ENCODE assay signal across 1 cellular context in the genomic region with DNA sequence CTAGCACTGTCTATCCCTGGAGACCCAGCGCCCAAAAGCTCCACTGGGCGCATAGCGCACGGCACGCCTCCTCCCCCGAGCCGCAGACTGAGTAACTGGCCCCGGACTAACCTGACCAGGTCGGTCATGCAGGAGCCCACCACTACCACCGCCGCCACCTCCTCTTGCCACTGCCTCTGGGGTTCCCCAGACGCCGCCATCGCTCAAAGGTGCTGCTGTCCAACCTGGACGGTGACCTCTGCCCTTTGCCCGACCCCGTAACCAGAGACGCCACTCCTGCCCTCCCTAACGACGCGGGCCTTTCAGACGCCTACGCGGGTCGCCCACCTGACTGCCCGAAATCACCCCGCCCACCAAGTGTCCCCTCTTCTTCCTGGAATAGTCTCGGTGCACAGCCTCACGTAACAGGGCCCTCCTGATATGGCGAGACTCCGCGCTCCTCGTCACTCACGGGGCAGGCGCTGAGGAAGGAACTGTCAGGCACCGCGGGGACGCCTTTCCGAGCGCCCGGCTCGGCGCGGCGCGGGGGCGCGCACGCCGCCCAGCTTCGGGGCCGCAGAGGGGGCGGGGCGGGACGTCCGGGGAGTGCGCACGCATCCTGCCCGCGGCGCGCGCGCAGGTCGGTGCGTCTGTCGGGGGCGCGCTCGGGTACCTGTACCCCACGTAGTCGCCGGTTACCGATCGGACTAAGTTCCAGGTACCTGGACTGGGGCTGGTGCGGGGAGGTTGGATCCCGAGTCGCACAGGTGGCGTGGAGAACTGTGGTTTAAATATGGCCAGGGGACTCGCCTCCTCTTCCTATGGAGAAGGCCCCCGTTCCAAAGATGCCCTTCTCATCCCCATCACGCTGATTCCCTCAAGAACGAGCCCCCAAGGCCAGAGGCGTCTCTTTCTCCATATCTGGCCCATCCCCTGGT.
TF ChIP-seq lines count a peak whose summit lies in the region.

Gene BABAM2, plus strand, starts transcription at position 584 of the 917 bp plus-strand sequence. CDS start 3,828 bp downstream, outside the sequence.
Gene RBKS, minus strand, starts transcription at position 242 of the 917 bp plus-strand sequence. Its CDS starts 42 bp downstream, at position 200.

TF ChIP-seq in HCT116, 20 proteins besides CTCF, POLR2A, EP300 and RAD21 (continued from another document):
- no peak for TF ChIP-seq ZFX (IDR thresholded peaks at IDR 0.05)
- peak; percentile 72; the same call in 1 of the 2 replicates for TF ChIP-seq CBX3 (IDR thresholded peaks at IDR 0.05; ENCODE audit: low read depth)
- TF ChIP-seq TCF7L2 (IDR thresholded peaks at IDR 0.05; ENCODE audit: borderline replicate concordance, extremely low read depth, insufficient read depth, insufficient read length): peak; percentile 76
- no peak for TF ChIP-seq EZH2 (IDR thresholded peaks at IDR 0.05)
- TF ChIP-seq CEBPB (IDR thresholded peaks at IDR 0.05; ENCODE audit: low read depth): no peak
- peak; percentile 12 for TF ChIP-seq ZBTB33 (IDR thresholded peaks at IDR 0.05; ENCODE audit: extremely low read depth, insufficient replicate concordance, low read length)
- TF ChIP-seq, protein P1, sequence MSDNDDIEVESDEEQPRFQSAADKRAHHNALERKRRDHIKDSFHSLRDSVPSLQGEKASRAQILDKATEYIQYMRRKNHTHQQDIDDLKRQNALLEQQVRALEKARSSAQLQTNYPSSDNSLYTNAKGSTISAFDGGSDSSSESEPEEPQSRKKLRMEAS (IDR thresholded peaks at IDR 0.05): peak; percentile 75
- peak; percentile 90 for TF ChIP-seq POLR2AphosphoS5 (IDR thresholded peaks at IDR 0.05; ENCODE audit: low read depth, low read length)
- TF ChIP-seq, protein P2, sequence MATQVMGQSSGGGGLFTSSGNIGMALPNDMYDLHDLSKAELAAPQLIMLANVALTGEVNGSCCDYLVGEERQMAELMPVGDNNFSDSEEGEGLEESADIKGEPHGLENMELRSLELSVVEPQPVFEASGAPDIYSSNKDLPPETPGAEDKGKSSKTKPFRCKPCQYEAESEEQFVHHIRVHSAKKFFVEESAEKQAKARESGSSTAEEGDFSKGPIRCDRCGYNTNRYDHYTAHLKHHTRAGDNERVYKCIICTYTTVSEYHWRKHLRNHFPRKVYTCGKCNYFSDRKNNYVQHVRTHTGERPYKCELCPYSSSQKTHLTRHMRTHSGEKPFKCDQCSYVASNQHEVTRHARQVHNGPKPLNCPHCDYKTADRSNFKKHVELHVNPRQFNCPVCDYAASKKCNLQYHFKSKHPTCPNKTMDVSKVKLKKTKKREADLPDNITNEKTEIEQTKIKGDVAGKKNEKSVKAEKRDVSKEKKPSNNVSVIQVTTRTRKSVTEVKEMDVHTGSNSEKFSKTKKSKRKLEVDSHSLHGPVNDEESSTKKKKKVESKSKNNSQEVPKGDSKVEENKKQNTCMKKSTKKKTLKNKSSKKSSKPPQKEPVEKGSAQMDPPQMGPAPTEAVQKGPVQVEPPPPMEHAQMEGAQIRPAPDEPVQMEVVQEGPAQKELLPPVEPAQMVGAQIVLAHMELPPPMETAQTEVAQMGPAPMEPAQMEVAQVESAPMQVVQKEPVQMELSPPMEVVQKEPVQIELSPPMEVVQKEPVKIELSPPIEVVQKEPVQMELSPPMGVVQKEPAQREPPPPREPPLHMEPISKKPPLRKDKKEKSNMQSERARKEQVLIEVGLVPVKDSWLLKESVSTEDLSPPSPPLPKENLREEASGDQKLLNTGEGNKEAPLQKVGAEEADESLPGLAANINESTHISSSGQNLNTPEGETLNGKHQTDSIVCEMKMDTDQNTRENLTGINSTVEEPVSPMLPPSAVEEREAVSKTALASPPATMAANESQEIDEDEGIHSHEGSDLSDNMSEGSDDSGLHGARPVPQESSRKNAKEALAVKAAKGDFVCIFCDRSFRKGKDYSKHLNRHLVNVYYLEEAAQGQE (IDR thresholded peaks at IDR 0.05; ENCODE audit: low read depth): no peak
